ENCODE assay signal across 10 cellular contexts in the genomic region with DNA sequence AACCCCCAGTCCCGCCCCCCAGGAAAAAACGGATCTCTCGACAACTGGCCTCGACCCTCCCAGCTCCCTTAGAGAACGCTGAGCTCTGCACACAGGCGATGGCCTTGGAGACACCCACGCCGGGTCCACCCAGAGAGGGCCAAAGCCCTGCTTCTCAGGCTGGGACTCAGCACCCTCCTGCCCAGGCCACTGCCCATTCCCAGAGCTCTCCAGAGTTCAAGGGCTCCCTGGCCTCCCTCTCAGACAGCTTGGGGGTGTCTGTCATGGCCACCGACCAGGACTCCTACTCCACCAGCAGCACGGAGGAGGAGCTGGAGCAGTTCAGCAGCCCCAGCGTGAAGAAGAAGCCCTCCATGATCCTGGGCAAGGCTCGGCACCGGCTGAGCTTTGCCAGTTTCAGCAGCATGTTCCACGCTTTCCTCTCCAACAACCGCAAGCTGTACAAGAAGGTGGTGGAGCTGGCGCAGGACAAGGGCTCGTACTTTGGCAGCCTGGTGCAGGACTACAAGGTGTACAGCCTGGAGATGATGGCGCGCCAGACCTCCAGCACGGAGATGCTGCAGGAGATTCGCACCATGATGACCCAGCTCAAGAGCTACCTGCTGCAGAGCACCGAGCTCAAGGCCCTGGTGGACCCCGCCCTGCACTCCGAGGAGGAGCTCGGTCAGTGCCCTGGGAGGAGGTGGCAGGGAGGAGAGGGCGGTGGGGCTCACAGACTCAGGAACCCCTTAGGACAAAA.
A peak's percentile ranks its signal among the peaks of the same experiment; 100 is the strongest.
DNase-seq lines count a peak whose midpoint lies in the region; ATAC-seq and TF ChIP-seq lines count a peak whose summit lies in the region.
"Had no signal": no experiment of that assay in that cellular context is flagged by ENCODE, and none has a peak within 500 bp of the region (broad histone marks: within the 10 kb centered on the region; RNA-seq: fewer than 3 reads in every experiment).

No MANE protein-coding gene starts in this region.

- TF ChIP-seq CTCF in H9 (conservative IDR thresholded peaks at IDR 0.05), result no peak
- TF ChIP-seq CTCF in stomach (IDR thresholded peaks at IDR 0.05), result no peak
- no peak for TF ChIP-seq CTCF in BE2C (IDR thresholded peaks at IDR 0.05; ENCODE audit: low read depth, low read length)

- H3K79me1 ChIP-seq in H9 (ENCODE audit: insufficient read depth, low read depth, low read length, poor library complexity, severe bottlenecking), result no peaks in the 10 kb centered on the region

- no peak for TF ChIP-seq POLR2A in stomach (IDR thresholded peaks at IDR 0.05)

- no peak overlapping the region for H2BK120ac ChIP-seq in H9 (ENCODE audit: low read depth, low read length, poor library complexity, severe bottlenecking)

- H3K36me3 ChIP-seq in stomach (peaks cover 8 to 24% (median 16%) of the 10 kb centered on the region in 4 donors), BE2C (no peaks in the 10 kb centered on the region)

- no CpG with 5 or more reads among the region's 26 CpGs for WGBS in H9 (ENCODE audit: extremely low coverage, insufficient read length, low lambda C conversion rate)
- WGBS in stomach, 5 donors, result 76 to 88% (median 80%) methylated on average over 19 to 26 of the region's 26 CpGs

- H2BK5ac ChIP-seq in H9 (ENCODE audit: insufficient read length, low read length), result no peak overlapping the region

- no peak overlapping the region for H4K5ac ChIP-seq in H9 (ENCODE audit: insufficient read length, low read depth, low read length)

- intact Hi-C loops in stomach (cut with DNase I; ENCODE audit: low total_unique reads), result no loop called here

- peak overlapping the region; percentile 19 to 37 (median 32) for H3K4me3 ChIP-seq in stomach
- H3K4me3 ChIP-seq in BE2C (ENCODE audit: low read depth, low read length), result no peak overlapping the region

- H3K79me2 ChIP-seq in H9 (ENCODE audit: insufficient read depth, low read length), result no peaks in the 10 kb centered on the region

- H2BK15ac ChIP-seq in H9 (ENCODE audit: low read depth, low read length), result no peak overlapping the region

- no peak overlapping the region for H4K8ac ChIP-seq in H9 (replicated peaks; ENCODE audit: insufficient read length, low read depth, low read length)

- no peak overlapping the region for H2BK20ac ChIP-seq in H9 (ENCODE audit: low read depth, low read length, poor library complexity, severe bottlenecking)

- no peak overlapping the region for H2BK12ac ChIP-seq in H9 (ENCODE audit: insufficient read length, low read depth, low read length)

- no peak overlapping the region for H3K23ac ChIP-seq in H9 (ENCODE audit: insufficient read length, low read depth, low read length)

- H3K23me2 ChIP-seq in H9 (ENCODE audit: insufficient read length, low read depth, low read length, poor library complexity, severe bottlenecking), result no peaks in the 10 kb centered on the region

- no peaks in the 10 kb centered on the region for H3K9me3 ChIP-seq in H9 (ENCODE audit: control insufficient read depth, low read depth, low read length)
- H3K9me3 ChIP-seq in stomach, result no peaks in the 10 kb centered on the region
- no peaks in the 10 kb centered on the region for H3K9me3 ChIP-seq in BE2C

- no peak overlapping the region for H3T11ph ChIP-seq in H9 (ENCODE audit: low read length)

- no peak overlapping the region for H4K91ac ChIP-seq in H9 (ENCODE audit: insufficient read length, low read depth, low read length)

- DNase-seq in H9 (no peak), stomach (no peak), ACHN (no peak), MV-4-11 (lab: John Stamatoyannopoulos, UW) (no peak), BE2C (no peak)
- DNase-seq in activated T-cell treated with anti-CD3 and anti-CD28 coated beads, Interleukin-2, amount 50 U/mL, for 48 hours, result peak; percentile 62 to 67
- DNase-seq: nephron progenitor cell had no signal

- no peak for ATAC-seq in GM21723 (IDR thresholded peaks at IDR 0.05; ENCODE audit: unreplicated experiment)

- H2AFZ ChIP-seq in H9 (ENCODE audit: low read length), result no peak overlapping the region

- no peak overlapping the region for H3K27ac Mint-ChIP-seq in H9
- H3K27ac Mint-ChIP-seq: nephron progenitor cell had no signal

- no peak overlapping the region for H3K4ac ChIP-seq in H9 (ENCODE audit: low read depth, low read length)

- H3K36me3 Mint-ChIP-seq in H9 (ENCODE audit: insufficient read depth in 1 of 3, low read depth in 3 of 3), result no peaks in the 10 kb centered on the region; a peak in 1 of 7 replicates

- TF ChIP-seq EP300 in stomach (IDR thresholded peaks at IDR 0.05), result no peak

- no peaks in the 10 kb centered on the region for H3K4me1 ChIP-seq in H9 (ENCODE audit: insufficient read depth, low read length)
- peaks cover 0 to 46% (median 23%) of the 10 kb centered on the region in 4 donors for H3K4me1 ChIP-seq in stomach
- H3K4me1 ChIP-seq in BE2C, result no peaks in the 10 kb centered on the region

- no peak overlapping the region for H3K18ac ChIP-seq in H9 (ENCODE audit: insufficient read length, low read depth, low read length)

- H3K4me1 Mint-ChIP-seq in H9, result peaks cover 0 to 6% of the 10 kb centered on the region in 2 experiments; a peak in 1 of 4 replicates

- no peak overlapping the region for H2AK5ac ChIP-seq in H9 (ENCODE audit: insufficient read length, low read length)

- no peak overlapping the region for H3K27ac ChIP-seq in H9 (ENCODE audit: insufficient read length, low read depth, low read length)
- H3K27ac ChIP-seq in layer of hippocampus (ENCODE audit: low read depth, low read length), result peak overlapping the region; percentile 48
- peak overlapping the region; percentile 32 to 90 (median 84) for H3K27ac ChIP-seq in stomach
- H3K27ac ChIP-seq: VCaP had no signal

- no peaks in the 10 kb centered on the region for H3K27me3 ChIP-seq in H9 (ENCODE audit: insufficient read depth, low read length)
- no peaks in the 10 kb centered on the region for H3K27me3 ChIP-seq in layer of hippocampus (ENCODE audit: control insufficient read depth, insufficient read depth, low read length)
- no peaks in the 10 kb centered on the region for H3K27me3 ChIP-seq in stomach
- H3K27me3 ChIP-seq in BE2C, result no peaks in the 10 kb centered on the region

- H3K27me3 Mint-ChIP-seq in H9 (ENCODE audit: low read depth), result 0 out of 2 replicates have a peak, but pooled peaks cover 2% of the 10 kb centered on the region

- no peaks in the 10 kb centered on the region for H3K9me3 Mint-ChIP-seq in H9
- H3K9me3 Mint-ChIP-seq: nephron progenitor cell had no signal

- no peak overlapping the region for H3K4me2 ChIP-seq in H9 (ENCODE audit: insufficient read depth, insufficient read length, low read length)

- no peaks in the 10 kb centered on the region for H4K20me1 ChIP-seq in H9 (ENCODE audit: control insufficient read depth, insufficient read depth, insufficient read length)

- in situ Hi-C loops in ACHN (cut with HindIII; ENCODE audit: low pct_ligation_motif_present, low pct_unique_long_range_greater_than_20kb, low sequenced_read_pairs), result no loop called here

- no peak overlapping the region for H3K4me3 Mint-ChIP-seq in H9
- H3K4me3 Mint-ChIP-seq: nephron progenitor cell had no signal

- no peak overlapping the region for H3K56ac ChIP-seq in H9 (ENCODE audit: insufficient read length, low read depth, low read length)

- peak overlapping the region; percentile 46; the same call in 1 of the 2 replicates for H3K14ac ChIP-seq in H9 (ENCODE audit: insufficient read depth, low read length)

- H3K9ac ChIP-seq in H9 (ENCODE audit: extremely low read depth, insufficient read length, low read length), result no peak overlapping the region

Comparison
In these comparisons a context has a peak if more than half of its experiments do, and no peak if none do; other contexts are left out.
1. DNase-seq: peak in activated T-cell treated with anti-CD3 and anti-CD28 coated beads, Interleukin-2, amount 50 U/mL, for 48 hours (2 of 2); none in H9 (single experiment), stomach (single experiment), ACHN (single experiment), MV-4-11 (single experiment) and BE2C (single experiment).